8 cellular contexts compared by ENCODE assay signal in genomic region chr3:172750368-172751187, GRCh38. TPM values are rescaled to one million over a fixed set of nuclear protein-coding genes. Genes with fewer than 3 reads are reported as not detected.
A peak's percentile ranks its signal among the peaks of the same experiment; 100 is the strongest.
DNase-seq lines count a peak whose midpoint lies in the region; ATAC-seq and TF ChIP-seq lines count a peak whose summit lies in the region.

Gene ECT2 (plus strand): TSS chr3:172750726. CDS start chr3:172754531, 3,805 bp downstream.

- peak; percentile 99 for DNase-seq in DMS153 treated with DMSO at 0.1 percent for 48 hours (lab: John Stamatoyannopoulos, UW; ENCODE audit: unreplicated experiment)
- DNase-seq in OCI-M2 (lab: John Stamatoyannopoulos, UW; ENCODE audit: unreplicated experiment) = peak; percentile 79
- peak; percentile 92 for DNase-seq in activated T-cell treated with anti-CD3 and anti-CD28 coated beads for 4 hours
- DNase-seq in epithelial cell of esophagus (ENCODE audit: low read depth) = peak; percentile 100
- DNase-seq in stimulated activated CD8-positive, alpha-beta memory T cell treated with anti-CD3 and anti-CD28 coated beads, Interleukin-4, amount 100 ng/mL, for 1 hour (ENCODE audit: low read depth in 2 of 2, low spot score in 1 of 2) = peak; percentile 91 to 95

- TF ChIP-seq CTCF in epithelial cell of esophagus (IDR thresholded peaks at IDR 0.05; ENCODE audit: insufficient read depth, low read depth, low read length, missing control alignments) = peak; percentile 82

- peak; percentile 59 for TF ChIP-seq RAD21 in Ishikawa (IDR thresholded peaks at IDR 0.05; ENCODE audit: low read depth)

- peaks cover 18% of the 10 kb centered on the region for H3K4me1 ChIP-seq in mononuclear cell (ENCODE audit: insufficient read depth, low read length)

- TF ChIP-seq EP300 in Ishikawa (IDR thresholded peaks at IDR 0.05; ENCODE audit: borderline replicate concordance) = peak; percentile 6; the same call in 1 of the 2 replicates

- H3K4me3 ChIP-seq in epithelial cell of esophagus (ENCODE audit: low read length) = peak within 1 kb of the TSS; percentile 87
- H3K4me3 ChIP-seq in mononuclear cell (ENCODE audit: low read length) = peak within 1 kb of the TSS; percentile 65

- peak; percentile 97 for ATAC-seq in GM21576 (IDR thresholded peaks at IDR 0.05; ENCODE audit: unreplicated experiment)

- H3K9me3 ChIP-seq in mononuclear cell (ENCODE audit: low read depth, low read length) = no peaks in the 10 kb centered on the region

- H3K27me3 ChIP-seq in mononuclear cell (ENCODE audit: insufficient read depth, low read length) = no peaks in the 10 kb centered on the region

TF ChIP-seq in Ishikawa, 13 proteins besides CTCF, POLR2A, EP300 and RAD21:
- no peak for TF ChIP-seq NFIC (IDR thresholded peaks at IDR 0.05)
- TF ChIP-seq USF1 (IDR thresholded peaks at IDR 0.05) = peak; percentile 48; the same call in 1 of the 2 replicates
- TF ChIP-seq MAX (IDR thresholded peaks at IDR 0.05) = peak; percentile 75
- TF ChIP-seq TCF12 (IDR thresholded peaks at IDR 0.05; ENCODE audit: low read depth) = peak; percentile 54; the same call in 1 of the 2 replicates
- TF ChIP-seq TAF1 (IDR thresholded peaks at IDR 0.05; ENCODE audit: low read depth) = peak; percentile 94
- TF ChIP-seq CEBPB (IDR thresholded peaks at IDR 0.05) = no peak
- TF ChIP-seq CREB1 (IDR thresholded peaks at IDR 0.05; ENCODE audit: low read depth) = 0 out of 2 replicates have a peak, but pooled peaks have one; percentile 23
- no peak for TF ChIP-seq EGR1 (IDR thresholded peaks at IDR 0.05)
- peak; percentile 98 for TF ChIP-seq FOXM1 (IDR thresholded peaks at IDR 0.05; ENCODE audit: borderline replicate concordance, low read depth)
- peak; percentile 40; the same call in 1 of the 2 replicates for TF ChIP-seq TEAD4 (IDR thresholded peaks at IDR 0.05)
- peak; percentile 74 for TF ChIP-seq ZBTB7A (IDR thresholded peaks at IDR 0.05; ENCODE audit: low read depth)
- TF ChIP-seq YY1 (IDR thresholded peaks at IDR 0.05; ENCODE audit: low read depth) = peak; percentile 86

RNA-seq across cellular contexts. Expression of gene ECT2, which starts in this region (rescaled TPM):
- 4.1 TPM for total RNA-seq in mononuclear cell

Comparison
In these comparisons a context has a peak if more than half of its experiments do, and no peak if none do; other contexts are left out.
1. Peak in every context shown above with its lines: DNase-seq, ATAC-seq and H3K4me3 ChIP-seq.